20 cellular contexts compared by ENCODE assay signal in genomic region chr2:60465736-60466135, GRCh38.
DNase-seq lines count a peak whose midpoint lies in the region; ATAC-seq, FAIRE-seq and TF ChIP-seq lines count a peak whose summit lies in the region.
"Had no signal": no experiment of that assay in that cellular context is flagged by ENCODE, and none has a peak within 500 bp of the region (broad histone marks: within the 10 kb centered on the region; RNA-seq: fewer than 3 reads in every experiment).

No MANE protein-coding gene starts in this region.

- dilution Hi-C loops in keratinocyte (cut with MboI; ENCODE audit: extremely low pct_ligation_motif_present, low sequenced_read_pairs) = no loop called here

- intact Hi-C loops in adrenal gland (cut with DNase I) = no loop called here
- intact Hi-C loops in colonic mucosa (cut with DNase I) = no loop called here

- H3K27me3 ChIP-seq in adrenal gland (no peaks in the 10 kb centered on the region), keratinocyte (ENCODE audit: control insufficient read depth, extremely low read depth, insufficient read depth, low read length) (no peaks in the 10 kb centered on the region), colonic mucosa (no peaks in the 10 kb centered on the region)

- no peak for TF ChIP-seq POLR2A in adrenal gland (IDR thresholded peaks at IDR 0.05)

- ATAC-seq in HG03159 (IDR thresholded peaks at IDR 0.05; ENCODE audit: unreplicated experiment) = no peak
- ATAC-seq: activated CD4-positive, alpha-beta T cell treated with anti-CD3 and anti-CD28 coated beads for 36 hours; GM12878; sciatic nerve had no signal

- WGBS in adrenal gland, 4 donors = 26 to 59% (median 51%) methylated on average over 3 to 4 of the region's 4 CpGs

- no peaks in the 10 kb centered on the region for H3K9me1 ChIP-seq in keratinocyte (ENCODE audit: control insufficient read depth, extremely low read depth, insufficient read depth, low read length)

- H3K4me3 ChIP-seq in adrenal gland (no peak overlapping the region), keratinocyte (ENCODE audit: control insufficient read depth in 2 of 3, extremely low read depth in 1 of 3, insufficient read depth in 2 of 3, low read depth in 1 of 3, low read length in 3 of 3) (no peak overlapping the region), skin epidermis (no peak overlapping the region), colonic mucosa (no peak overlapping the region)
- H3K4me3 ChIP-seq: GM12878 had no signal

- no peaks in the 10 kb centered on the region for H4K20me1 ChIP-seq in keratinocyte (ENCODE audit: control insufficient read depth, extremely low read depth, insufficient read depth, low read length)

- no peaks in the 10 kb centered on the region for H3K9me3 ChIP-seq in adrenal gland (replicated peaks in 1 of 3)
- H3K9me3 ChIP-seq in keratinocyte (ENCODE audit: control insufficient read depth, low read depth, low read length) = no peaks in the 10 kb centered on the region
- no peaks in the 10 kb centered on the region for H3K9me3 ChIP-seq in colonic mucosa

- TF ChIP-seq CTCF in adrenal gland (IDR thresholded peaks at IDR 0.05) = no peak
- no peak for TF ChIP-seq CTCF in keratinocyte (optimal IDR thresholded peaks at IDR 0.05 in 1 of 3, IDR thresholded peaks at IDR 0.05 in 1 of 3, conservative IDR thresholded peaks at IDR 0.05 in 1 of 3; ENCODE audit: extremely low read depth in 1 of 3, insufficient read depth in 2 of 3, low read length in 3 of 3)
- no peak for TF ChIP-seq CTCF in colonic mucosa (IDR thresholded peaks at IDR 0.05)

- peaks cover 0 to 4% of the 10 kb centered on the region in 2 donors for H3K4me1 ChIP-seq in adrenal gland (replicated peaks in 1 of 2)
- H3K4me1 ChIP-seq in keratinocyte (ENCODE audit: control insufficient read depth, extremely low read depth, insufficient read depth, low read length) = peaks cover 15% of the 10 kb centered on the region
- no peaks in the 10 kb centered on the region for H3K4me1 ChIP-seq in colonic mucosa

- H3K4me2 ChIP-seq in keratinocyte (ENCODE audit: control insufficient read depth, extremely low read depth, insufficient read depth, low read depth, low read length) = peak overlapping the region; percentile 35

- no peaks in the 10 kb centered on the region for H3K79me2 ChIP-seq in keratinocyte (ENCODE audit: control insufficient read depth, insufficient read depth, low read length)

- FAIRE-seq in keratinocyte (lab: Jason Lieb, UNC) = peak; percentile 69
- FAIRE-seq: GM12878, H54, RCC 7860 had no signal

- no peak overlapping the region for H3K9ac ChIP-seq in keratinocyte (ENCODE audit: control insufficient read depth, extremely low read depth, insufficient read depth, low read length)
- H3K9ac ChIP-seq in colonic mucosa (ENCODE audit: low read depth in 2 of 2, low read length in 2 of 2) = no peak overlapping the region

- no peak overlapping the region for H2AFZ ChIP-seq in keratinocyte (ENCODE audit: control insufficient read depth, low read length)

- peak; percentile 35 for DNase-seq in HPDE6-E6E7 (ENCODE audit: extremely low spot score)
- DNase-seq in adrenal gland = peak in 4 of 7 donors; percentile 38 to 62 (median 48)
- DNase-seq in keratinocyte (ENCODE audit: low read depth, low spot score) = no peak
- DNase-seq in colonic mucosa = no peak
- DNase-seq in NCI-H345 treated with DMSO at 0.1 percent for 48 hours (lab: John Stamatoyannopoulos, UW; ENCODE audit: unreplicated experiment) = no peak
- DNase-seq: activated CD4-positive, alpha-beta T cell treated with anti-CD3 and anti-CD28 coated beads for 36 hours; activated CD8-positive, alpha-beta memory T cell treated with anti-CD3 and anti-CD28 coated beads for 24 hours; activated T-cell treated with anti-CD3 and anti-CD28 coated beads, Interleukin-2, amount 50 U/mL, for 24 hours; Calu3; cortex of kidney; glutamatergic neuron; Kasumi-1; NCI-H1694; NCI-H524 had no signal

- H3K27ac ChIP-seq in adrenal gland (no peak overlapping the region), keratinocyte (ENCODE audit: control insufficient read depth, insufficient read depth, low read length) (no peak overlapping the region), skin epidermis (peak overlapping the region in 16 of 21 experiments; percentile 3 to 79 (median 64)), colonic mucosa (no peak overlapping the region)

- H3K36me3 ChIP-seq in adrenal gland (replicated peaks in 1 of 2) = no peaks in the 10 kb centered on the region
- H3K36me3 ChIP-seq in keratinocyte (ENCODE audit: control insufficient read depth in 2 of 2, extremely low read depth in 1 of 2, insufficient read depth in 2 of 2, low read length in 2 of 2) = peaks cover 0 to 8% of the 10 kb centered on the region in 2 experiments
- H3K36me3 ChIP-seq in colonic mucosa = no peaks in the 10 kb centered on the region

Comparison
In these comparisons a context has a peak if more than half of its experiments do, and no peak if none do; other contexts are left out.
1. DNase-seq: peak in HPDE6-E6E7 (single experiment) and adrenal gland (4 of 7); none in keratinocyte (single experiment), colonic mucosa (single experiment) and NCI-H345 treated with DMSO at 0.1 percent for 48 hours (single experiment).
2. H3K27ac ChIP-seq: peak in skin epidermis (16 of 21); none in adrenal gland (0 of 5), keratinocyte (single experiment) and colonic mucosa (single experiment).